10 cellular contexts compared by ENCODE assay signal in the genomic region with DNA sequence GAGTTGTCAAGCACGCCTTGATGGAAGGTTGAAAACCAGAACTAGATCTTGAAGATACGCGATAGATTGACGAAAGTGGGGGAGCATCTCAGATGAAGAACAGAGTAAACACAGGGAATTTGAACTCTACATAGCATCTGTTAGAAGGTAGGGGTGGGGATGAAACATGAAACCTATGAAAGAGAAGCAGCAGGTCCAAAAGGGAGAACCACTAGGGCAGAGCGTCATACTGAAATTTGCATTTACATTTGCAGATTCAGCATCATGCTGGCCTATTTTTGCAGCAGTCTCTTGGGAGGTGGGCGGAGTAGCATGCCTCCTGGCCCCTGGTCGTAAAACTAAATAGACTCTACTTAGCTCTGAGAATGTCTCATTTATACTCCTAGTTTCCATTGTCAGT.
DNase-seq lines count a peak whose midpoint lies in the region; ATAC-seq and TF ChIP-seq lines count a peak whose summit lies in the region.
"Had no signal": no experiment of that assay in that cellular context is flagged by ENCODE, and none has a peak within 500 bp of the region (broad histone marks: within the 10 kb centered on the region; RNA-seq: fewer than 3 reads in every experiment).

No MANE protein-coding gene starts in this region.

- peak overlapping the region; percentile 73 for H3K4me3 Mint-ChIP-seq in T-helper 1 cell treated with Interleukin-12 subunit alpha and Interleukin-12 subunit beta and Interleukin-4 antibody, amounts not matched to agents 30 μg/mL and 1 μg/mL, for 36 hours
- peak overlapping the region; percentile 60 for H3K4me3 Mint-ChIP-seq in central memory CD8-positive, alpha-beta T cell
- no peak overlapping the region for H3K4me3 Mint-ChIP-seq in stimulated activated memory B cell treated with anti-CD40 and anti-IgM and Interleukin-4, amounts not matched to agents 10 μg/mL and 1 μg/mL and 100 μg/mL, for 72 hours

- no peaks in the 10 kb centered on the region for H3K27me3 Mint-ChIP-seq in T-helper 1 cell treated with Interleukin-12 subunit alpha and Interleukin-12 subunit beta and Interleukin-4 antibody, amounts not matched to agents 30 μg/mL and 1 μg/mL, for 36 hours (ENCODE audit: low read depth)
- no peaks in the 10 kb centered on the region for H3K27me3 Mint-ChIP-seq in central memory CD8-positive, alpha-beta T cell
- H3K27me3 Mint-ChIP-seq in stimulated activated memory B cell treated with anti-CD40 and anti-IgM and Interleukin-4, amounts not matched to agents 10 μg/mL and 1 μg/mL and 100 μg/mL, for 72 hours = no peaks in the 10 kb centered on the region

- no peak for TF ChIP-seq CTCF in GM13976 (IDR thresholded peaks at IDR 0.05; ENCODE audit: borderline replicate concordance, control extremely low read depth, extremely low read depth, insufficient read depth, missing control alignments)

- peaks cover 66% of the 10 kb centered on the region for H3K4me1 Mint-ChIP-seq in T-helper 1 cell treated with Interleukin-12 subunit alpha and Interleukin-12 subunit beta and Interleukin-4 antibody, amounts not matched to agents 30 μg/mL and 1 μg/mL, for 36 hours (ENCODE audit: low read depth)
- peaks cover 63% of the 10 kb centered on the region for H3K4me1 Mint-ChIP-seq in central memory CD8-positive, alpha-beta T cell
- peaks cover 12% of the 10 kb centered on the region for H3K4me1 Mint-ChIP-seq in stimulated activated memory B cell treated with anti-CD40 and anti-IgM and Interleukin-4, amounts not matched to agents 10 μg/mL and 1 μg/mL and 100 μg/mL, for 72 hours

- in situ Hi-C loops in GM13976 (cut with MboI; ENCODE audit: low sequenced_read_pairs, unreplicated experiment) = no loop called here

- peaks cover 3% of the 10 kb centered on the region for H3K9me3 Mint-ChIP-seq in T-helper 1 cell treated with Interleukin-12 subunit alpha and Interleukin-12 subunit beta and Interleukin-4 antibody, amounts not matched to agents 30 μg/mL and 1 μg/mL, for 36 hours
- no peaks in the 10 kb centered on the region for H3K9me3 Mint-ChIP-seq in central memory CD8-positive, alpha-beta T cell
- peaks cover 4% of the 10 kb centered on the region for H3K9me3 Mint-ChIP-seq in stimulated activated memory B cell treated with anti-CD40 and anti-IgM and Interleukin-4, amounts not matched to agents 10 μg/mL and 1 μg/mL and 100 μg/mL, for 72 hours

- peak overlapping the region; percentile 92 for H3K27ac Mint-ChIP-seq in T-helper 1 cell treated with Interleukin-12 subunit alpha and Interleukin-12 subunit beta and Interleukin-4 antibody, amounts not matched to agents 30 μg/mL and 1 μg/mL, for 36 hours
- H3K27ac Mint-ChIP-seq in central memory CD8-positive, alpha-beta T cell (ENCODE audit: low read depth) = peak overlapping the region; percentile 57
- H3K27ac Mint-ChIP-seq in stimulated activated memory B cell treated with anti-CD40 and anti-IgM and Interleukin-4, amounts not matched to agents 10 μg/mL and 1 μg/mL and 100 μg/mL, for 72 hours = no peak overlapping the region

- peak; percentile 37 for ATAC-seq in central memory CD8-positive, alpha-beta T cell (replicated peaks; ENCODE audit: extremely low read depth, poor library complexity, severe bottlenecking)
- peak; percentile 72 for ATAC-seq in stimulated activated memory B cell treated with anti-CD40 and anti-IgM and Interleukin-4, amounts not matched to agents 10 μg/mL and 1 μg/mL and 100 μg/mL, for 72 hours
- no peak for ATAC-seq in HG02759 (IDR thresholded peaks at IDR 0.05; ENCODE audit: unreplicated experiment)

- DNase-seq in NCI-H510A treated with DMSO at 0.1 percent for 48 hours (lab: John Stamatoyannopoulos, UW) = peak; percentile 24
- no peak for DNase-seq in NCI-H510A (lab: John Stamatoyannopoulos, UW)
- DNase-seq in central memory CD8-positive, alpha-beta T cell (ENCODE audit: low spot score in 2 of 2) = no peak
- DNase-seq in GM13976 (ENCODE audit: low spot score) = no peak
- DNase-seq in NCI-H1092 treated with DMSO at 0.1 percent for 48 hours (lab: John Stamatoyannopoulos, UW) = no peak
- DNase-seq: EL, nucleus accumbens had no signal

- H3K36me3 Mint-ChIP-seq in T-helper 1 cell treated with Interleukin-12 subunit alpha and Interleukin-12 subunit beta and Interleukin-4 antibody, amounts not matched to agents 30 μg/mL and 1 μg/mL, for 36 hours (ENCODE audit: low read depth) = peaks cover 11% of the 10 kb centered on the region
- H3K36me3 Mint-ChIP-seq in central memory CD8-positive, alpha-beta T cell (ENCODE audit: insufficient read depth) = no peaks in the 10 kb centered on the region
- H3K36me3 Mint-ChIP-seq in stimulated activated memory B cell treated with anti-CD40 and anti-IgM and Interleukin-4, amounts not matched to agents 10 μg/mL and 1 μg/mL and 100 μg/mL, for 72 hours = no peaks in the 10 kb centered on the region
